23 cellular contexts compared by ENCODE assay signal in the genomic region with DNA sequence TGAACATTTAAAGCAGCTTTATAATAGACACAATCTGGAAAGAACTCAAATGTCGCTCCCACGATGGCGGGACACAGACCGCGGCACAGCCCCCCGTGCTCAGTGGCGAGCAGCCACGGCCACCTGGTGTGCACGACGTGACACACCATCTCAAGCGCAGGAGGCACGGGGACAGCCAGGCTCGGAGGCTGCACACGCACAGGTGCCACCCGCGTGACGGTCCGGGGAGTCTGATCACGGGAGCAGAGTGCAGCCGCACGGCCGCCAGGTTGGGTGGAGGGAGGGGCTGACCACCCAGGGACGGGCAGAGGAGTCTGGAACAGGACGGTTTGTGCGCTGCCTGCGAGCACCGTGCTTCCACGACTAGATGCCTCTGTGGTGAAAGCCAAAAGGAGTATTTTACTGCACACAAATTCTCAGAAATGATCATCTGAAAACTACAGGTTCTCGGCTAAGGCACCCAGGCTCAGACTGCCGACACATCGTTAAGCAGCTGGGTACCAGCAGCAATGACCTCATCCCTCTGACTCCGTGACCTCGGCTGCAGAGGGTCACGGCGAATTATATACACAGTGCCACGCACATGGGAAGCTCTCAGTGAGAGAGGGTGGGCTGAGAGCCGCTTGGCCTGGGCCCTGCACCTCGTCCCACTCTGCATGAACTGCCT. TPM values are rescaled to one million over a fixed set of nuclear protein-coding genes. Genes with fewer than 3 reads are reported as not detected.
"Had no signal": no experiment of that assay in that cellular context is flagged by ENCODE, and none has a peak within 500 bp of the region (broad histone marks: within the 10 kb centered on the region; RNA-seq: fewer than 3 reads in every experiment).

No MANE protein-coding gene starts in this region.

- H3K27ac ChIP-seq: hepatocyte, thoracic aorta had no signal

- H3K4me3 Mint-ChIP-seq: activated B cell treated with CpG ODN at 0.5 μM for 24 hours; activated CD4-positive, alpha-beta T cell treated with anti-CD3 and anti-CD28 coated beads for 36 hours; activated naive CD8-positive, alpha-beta T cell treated with anti-CD3 and anti-CD28 coated beads for 36 hours; activated T-cell treated with anti-CD3 and anti-CD28 coated beads, Interleukin-2, amount 50 U/mL, for 4 hours; immature natural killer cell; nephron; T-helper 1 cell treated with Interleukin-12 subunit alpha and Interleukin-12 subunit beta and Interleukin-4 antibody, amounts not matched to agents 30 μg/mL and 1 μg/mL, for 36 hours had no signal

- ATAC-seq: activated CD4-positive, alpha-beta T cell treated with anti-CD3 and anti-CD28 coated beads for 36 hours; activated T-cell treated with anti-CD3 and anti-CD28 coated beads, Interleukin-2, amount 50 U/mL, for 4 hours had no signal

- DNase-seq: activated B cell treated with CpG ODN at 0.5 μM for 24 hours; activated CD4-positive, alpha-beta T cell treated with anti-CD3 and anti-CD28 coated beads for 36 hours; activated CD4-positive, alpha-beta T cell treated with anti-CD3 and anti-CD28 coated beads, Interleukin-2, amount 50 U/mL, for 4 hours; activated CD8-positive, alpha-beta memory T cell treated with anti-CD3 and anti-CD28 coated beads, Interleukin-2, amount 50 U/mL, for 48 hours; activated naive CD4-positive, alpha-beta T cell; activated naive CD8-positive, alpha-beta T cell treated with anti-CD3 and anti-CD28 coated beads for 36 hours; activated T-cell treated with anti-CD3 and anti-CD28 coated beads, Interleukin-2, amount 50 U/mL, for 4 hours; amniotic stem cell; dermis blood vessel endothelial cell; effector CD8-positive, alpha-beta T cell; foreskin melanocyte; immature natural killer cell; kidney glomerular epithelial cell; stimulated activated CD4-positive, alpha-beta T cell treated with anti-CD3 and anti-CD28 coated beads, Interleukin-2, amount 100 ng/mL, for 48 hours; stimulated activated naive CD4-positive, alpha-beta T cell; T1000 had no signal

- H3K4me2 ChIP-seq: hepatocyte had no signal

- H3K9me3 ChIP-seq: thoracic aorta, upper lobe of left lung had no signal

- H3K27me3 ChIP-seq: hepatocyte, upper lobe of left lung had no signal

- H3K27ac Mint-ChIP-seq: activated B cell treated with CpG ODN at 0.5 μM for 24 hours; activated CD4-positive, alpha-beta T cell treated with anti-CD3 and anti-CD28 coated beads for 36 hours; activated naive CD8-positive, alpha-beta T cell treated with anti-CD3 and anti-CD28 coated beads for 36 hours; activated T-helper 2 cell treated with anti-CD3 and anti-CD28 coated beads, Interferon-gamma antibody, Interleukin-2, Interleukin-4, amounts not matched to agents 10 μg/mL and 5 μg/mL and 100 μg/mL, durations not matched to agents 14 hours and 24 hours and 36 hours; immature natural killer cell; nephron; T-helper 1 cell treated with Interleukin-12 subunit alpha and Interleukin-12 subunit beta and Interleukin-4 antibody, amounts not matched to agents 30 μg/mL and 1 μg/mL, for 36 hours had no signal

- H3K36me3 Mint-ChIP-seq: activated naive CD8-positive, alpha-beta T cell treated with anti-CD3 and anti-CD28 coated beads for 36 hours; immature natural killer cell had no signal

- H3K9me3 Mint-ChIP-seq: activated B cell treated with CpG ODN at 0.5 μM for 24 hours; activated naive CD8-positive, alpha-beta T cell treated with anti-CD3 and anti-CD28 coated beads for 36 hours; activated T-cell treated with anti-CD3 and anti-CD28 coated beads, Interleukin-2, amount 50 U/mL, for 4 hours; activated T-helper 2 cell treated with anti-CD3 and anti-CD28 coated beads, Interferon-gamma antibody, Interleukin-2, Interleukin-4, amounts not matched to agents 10 μg/mL and 5 μg/mL and 100 μg/mL, durations not matched to agents 14 hours and 24 hours and 36 hours; immature natural killer cell; nephron; T-helper 1 cell treated with Interleukin-12 subunit alpha and Interleukin-12 subunit beta and Interleukin-4 antibody, amounts not matched to agents 30 μg/mL and 1 μg/mL, for 36 hours had no signal

- H3K36me3 ChIP-seq: thoracic aorta, upper lobe of left lung had no signal

- H3K4me3 ChIP-seq: hepatocyte, thoracic aorta, upper lobe of left lung had no signal

- H3K4me1 Mint-ChIP-seq: activated CD4-positive, alpha-beta T cell treated with anti-CD3 and anti-CD28 coated beads for 36 hours; activated naive CD8-positive, alpha-beta T cell treated with anti-CD3 and anti-CD28 coated beads for 36 hours; immature natural killer cell had no signal

- H3K27me3 Mint-ChIP-seq: activated B cell treated with CpG ODN at 0.5 μM for 24 hours; activated CD4-positive, alpha-beta T cell treated with anti-CD3 and anti-CD28 coated beads for 36 hours; activated naive CD8-positive, alpha-beta T cell treated with anti-CD3 and anti-CD28 coated beads for 36 hours had no signal

RNA-seq across cellular contexts. Expression of a gene that starts 7.5 kb away (rescaled TPM):
- total RNA-seq: activated CD4-positive, alpha-beta T cell treated with anti-CD3 and anti-CD28 coated beads for 36 hours; activated CD8-positive, alpha-beta memory T cell treated with anti-CD3 and anti-CD28 coated beads for 36 hours had no signal
